14 cellular contexts compared by ENCODE assay signal in genomic region chr4:80124246-80125211, GRCh38. TPM values are rescaled to one million over a fixed set of nuclear protein-coding genes. Genes with fewer than 3 reads are reported as not detected.
DNase-seq lines count a peak whose midpoint lies in the region; ATAC-seq and TF ChIP-seq lines count a peak whose summit lies in the region.
"Had no signal": no experiment of that assay in that cellular context is flagged by ENCODE, and none has a peak within 500 bp of the region (broad histone marks: within the 10 kb centered on the region; RNA-seq: fewer than 3 reads in every experiment).

No MANE protein-coding gene starts in this region.

- H3K27me3 Mint-ChIP-seq in stimulated activated naive CD8-positive, alpha-beta T cell treated with anti-CD3 and anti-CD28 coated beads, Interleukin-15, Interleukin-2, amounts not matched to agents 100 ng/mL and 50 ng/mL, for 24 hours = no peaks in the 10 kb centered on the region
- H3K27me3 Mint-ChIP-seq in activated CD4-positive, alpha-beta memory T cell treated with anti-CD3 and anti-CD28 coated beads for 36 hours = no peaks in the 10 kb centered on the region

- H3K4me1 Mint-ChIP-seq in stimulated activated naive CD8-positive, alpha-beta T cell treated with anti-CD3 and anti-CD28 coated beads, Interleukin-15, Interleukin-2, amounts not matched to agents 100 ng/mL and 50 ng/mL, for 24 hours (ENCODE audit: low read depth) = peaks cover 57% of the 10 kb centered on the region
- peaks cover 49% of the 10 kb centered on the region for H3K4me1 Mint-ChIP-seq in activated CD4-positive, alpha-beta memory T cell treated with anti-CD3 and anti-CD28 coated beads for 36 hours (ENCODE audit: low read depth)

- intact Hi-C loops in activated CD4-positive, alpha-beta memory T cell treated with anti-CD3 and anti-CD28 coated beads for 36 hours (cut with micrococcal nuclease) = loop anchor here (1.0 to 2.0 kb wide), 7 partner anchors 15 to 207 kb away; no protein-coding TSS in a partner anchor

- no peak for TF ChIP-seq CTCF in epithelial cell of esophagus (IDR thresholded peaks at IDR 0.05; ENCODE audit: insufficient read depth, low read depth, low read length, missing control alignments)

- no peak overlapping the region for H3K4me3 ChIP-seq in epithelial cell of esophagus (ENCODE audit: low read length)
- H3K4me3 ChIP-seq: esophagus muscularis mucosa, thyroid gland had no signal

- peak overlapping the region; percentile 72 for H3K27ac Mint-ChIP-seq in stimulated activated naive CD8-positive, alpha-beta T cell treated with anti-CD3 and anti-CD28 coated beads, Interleukin-15, Interleukin-2, amounts not matched to agents 100 ng/mL and 50 ng/mL, for 24 hours
- peak overlapping the region; percentile 6 for H3K27ac Mint-ChIP-seq in activated CD4-positive, alpha-beta memory T cell treated with anti-CD3 and anti-CD28 coated beads for 36 hours
- H3K27ac Mint-ChIP-seq: progenitor cell of endocrine pancreas had no signal

- peak overlapping the region; percentile 42 for H3K4me3 Mint-ChIP-seq in stimulated activated naive CD8-positive, alpha-beta T cell treated with anti-CD3 and anti-CD28 coated beads, Interleukin-15, Interleukin-2, amounts not matched to agents 100 ng/mL and 50 ng/mL, for 24 hours
- H3K4me3 Mint-ChIP-seq in activated CD4-positive, alpha-beta memory T cell treated with anti-CD3 and anti-CD28 coated beads for 36 hours = no peak overlapping the region

- no peaks in the 10 kb centered on the region for H3K36me3 Mint-ChIP-seq in stimulated activated naive CD8-positive, alpha-beta T cell treated with anti-CD3 and anti-CD28 coated beads, Interleukin-15, Interleukin-2, amounts not matched to agents 100 ng/mL and 50 ng/mL, for 24 hours (ENCODE audit: low read depth)
- no peaks in the 10 kb centered on the region for H3K36me3 Mint-ChIP-seq in activated CD4-positive, alpha-beta memory T cell treated with anti-CD3 and anti-CD28 coated beads for 36 hours

- ATAC-seq in stimulated activated naive CD8-positive, alpha-beta T cell treated with anti-CD3 and anti-CD28 coated beads, Interleukin-15, Interleukin-2, amounts not matched to agents 100 U/mL and 50 U/mL, for 24 hours = no peak
- no peak for ATAC-seq in GM18868 (IDR thresholded peaks at IDR 0.05; ENCODE audit: unreplicated experiment)

- POLR2A ChIA-PET in activated CD4-positive, alpha-beta memory T cell treated with anti-CD3 and anti-CD28 coated beads for 36 hours (lab: Charles Lee) = interaction anchor here (2.0 to 3.7 kb wide), 2 partner anchors 47 to 48 kb away, joined by 9 to 19 read pairs; no protein-coding TSS in a partner anchor

- CTCF ChIA-PET in activated CD4-positive, alpha-beta memory T cell treated with anti-CD3 and anti-CD28 coated beads for 36 hours (lab: Charles Lee) = interaction anchor here (0.7 to 5.0 kb wide), 11 partner anchors 9 to 144 kb away, joined by 3 to 77 read pairs (median 9); no protein-coding TSS in a partner anchor

- no peak for DNase-seq in stimulated activated naive CD8-positive, alpha-beta T cell treated with anti-CD3 and anti-CD28 coated beads, Interleukin-15, Interleukin-2, amounts not matched to agents 100 U/mL and 50 U/mL, for 24 hours
- no peak for DNase-seq in activated CD4-positive, alpha-beta memory T cell treated with anti-CD3 and anti-CD28 coated beads for 36 hours
- peak; percentile 39 for DNase-seq in epithelial cell of esophagus (ENCODE audit: low read depth)
- peak; percentile 33 for DNase-seq in stromal cell of bone marrow (ENCODE audit: low read depth)
- no peak for DNase-seq in ureter (ENCODE audit: low spot score)
- DNase-seq in HPDE6-E6E7 (ENCODE audit: extremely low spot score) = no peak
- DNase-seq: BE2C, kidney glomerular epithelial cell, NCI-H526, thyroid gland had no signal

- H3K9me3 Mint-ChIP-seq in stimulated activated naive CD8-positive, alpha-beta T cell treated with anti-CD3 and anti-CD28 coated beads, Interleukin-15, Interleukin-2, amounts not matched to agents 100 ng/mL and 50 ng/mL, for 24 hours = no peaks in the 10 kb centered on the region
- H3K9me3 Mint-ChIP-seq in activated CD4-positive, alpha-beta memory T cell treated with anti-CD3 and anti-CD28 coated beads for 36 hours = no peaks in the 10 kb centered on the region

RNA-seq across cellular contexts. Expression of gene ANTXR2, which starts 51.5 kb away (rescaled TPM):
- 10 to 100 TPM; 12.6 to 14.4 TPM for total RNA-seq in activated CD4-positive, alpha-beta memory T cell treated with anti-CD3 and anti-CD28 coated beads for 36 hours
- total RNA-seq in ureter = 77.1 TPM

Comparison
In these comparisons a context has a peak if more than half of its experiments do, and no peak if none do; other contexts are left out.
1. DNase-seq: peak in epithelial cell of esophagus (single experiment) and stromal cell of bone marrow (single experiment); none in stimulated activated naive CD8-positive, alpha-beta T cell treated with anti-CD3 and anti-CD28 coated beads, Interleukin-15, Interleukin-2, amounts not matched to agents 100 U/mL and 50 U/mL, for 24 hours (single experiment), activated CD4-positive, alpha-beta memory T cell treated with anti-CD3 and anti-CD28 coated beads for 36 hours (single experiment), ureter (single experiment) and HPDE6-E6E7 (single experiment).